Comparison of ENCODE assay signal across 24 cellular contexts in genomic region chr17:51287412-51287811, GRCh38. TPM values are rescaled to one million over a fixed set of nuclear protein-coding genes. Genes with fewer than 3 reads are reported as not detected.
A peak's percentile ranks its signal among the peaks of the same experiment; 100 is the strongest.
DNase-seq lines count a peak whose midpoint lies in the region; ATAC-seq, FAIRE-seq and TF ChIP-seq lines count a peak whose summit lies in the region.
"Had no signal": no experiment of that assay in that cellular context is flagged by ENCODE, and none has a peak within 500 bp of the region (broad histone marks: within the 10 kb centered on the region; RNA-seq: fewer than 3 reads in every experiment).

No MANE protein-coding gene starts in this region.

- CTCF ChIA-PET in activated CD4-positive, alpha-beta T cell treated with anti-CD3 and anti-CD28 coated beads for 36 hours (lab: Charles Lee), result interaction anchor here (0.6 kb wide), 1 partner anchor 188 kb away, joined by 3 read pairs; no protein-coding TSS in a partner anchor
- CTCF ChIA-PET in HEK293T (lab: Yijun Ruan, JAX), result no interaction called here

- DNase-seq in activated CD4-positive, alpha-beta T cell treated with anti-CD3 and anti-CD28 coated beads for 36 hours, result no peak
- DNase-seq in activated CD4-positive, alpha-beta T cell treated with anti-CD3 and anti-CD28 coated beads, Interleukin-2, amount 10 ng/mL, durations not matched to agents 24 days and 14 days, result no peak
- DNase-seq in HTR-8/SVneo (ENCODE audit: insufficient read length, low spot score) (no peak), head of caudate nucleus (peak in 22 of 42 donors; percentile 7 to 80 (median 34)), DMS 273 (lab: John Stamatoyannopoulos, UW; ENCODE audit: unreplicated experiment) (no peak), HEK293T (ENCODE audit: extremely low spot score) (no peak)
- DNase-seq: 8988T; C1 segment of cervical spinal cord; Calu3; CD8-positive, alpha-beta memory T cell; GM23248; HCEC 1CT; MV-4-11; NCI-H1105 treated with DMSO at 0.1 percent for 48 hours; NCI-H2029 treated with DMSO at 0.1 percent for 48 hours; NCI-H2171; NCI-H446; NCI-H526; PC-3; Right ventricle myocardium superior had no signal

- intact Hi-C loops in activated CD4-positive, alpha-beta T cell treated with anti-CD3 and anti-CD28 coated beads for 36 hours (cut with DNase I, micrococcal nuclease), result no loop called here
- intact Hi-C loops in activated CD4-positive, alpha-beta T cell treated with anti-CD3 and anti-CD28 coated beads, Interleukin-2, amount 10 ng/mL, durations not matched to agents 24 days and 14 days (cut with micrococcal nuclease), result no loop called here
- intact Hi-C loops in head of caudate nucleus (cut with DNase I), result no loop called here

- peak; percentile 38 for FAIRE-seq in HTR-8/SVneo (lab: Jason Lieb, UNC)
- FAIRE-seq: G401.6, GM12892, GM18507 had no signal

- no peaks in the 10 kb centered on the region for H3K27me3 Mint-ChIP-seq in activated CD4-positive, alpha-beta T cell treated with anti-CD3 and anti-CD28 coated beads for 36 hours
- no peaks in the 10 kb centered on the region for H3K27me3 Mint-ChIP-seq in activated CD4-positive, alpha-beta T cell treated with anti-CD3 and anti-CD28 coated beads, Interleukin-2, amount 10 ng/mL, durations not matched to agents 24 days and 14 days
- H3K27me3 Mint-ChIP-seq in stimulated activated memory B cell treated with anti-CD40 and anti-IgM and Interleukin-4, amounts not matched to agents 10 μg/mL and 1 μg/mL and 100 μg/mL, for 72 hours, result no peaks in the 10 kb centered on the region
- H3K27me3 Mint-ChIP-seq: CD8-positive, alpha-beta memory T cell had no signal

- no peaks in the 10 kb centered on the region for H3K9me3 Mint-ChIP-seq in activated CD4-positive, alpha-beta T cell treated with anti-CD3 and anti-CD28 coated beads for 36 hours (ENCODE audit: low read depth)
- H3K9me3 Mint-ChIP-seq in activated CD4-positive, alpha-beta T cell treated with anti-CD3 and anti-CD28 coated beads, Interleukin-2, amount 10 ng/mL, durations not matched to agents 24 days and 14 days, result no peaks in the 10 kb centered on the region
- H3K9me3 Mint-ChIP-seq in stimulated activated memory B cell treated with anti-CD40 and anti-IgM and Interleukin-4, amounts not matched to agents 10 μg/mL and 1 μg/mL and 100 μg/mL, for 72 hours, result no peaks in the 10 kb centered on the region
- H3K9me3 Mint-ChIP-seq: CD8-positive, alpha-beta memory T cell had no signal

- H3K4me1 Mint-ChIP-seq in activated CD4-positive, alpha-beta T cell treated with anti-CD3 and anti-CD28 coated beads for 36 hours, result peaks cover 8% of the 10 kb centered on the region
- peaks cover 6% of the 10 kb centered on the region for H3K4me1 Mint-ChIP-seq in activated CD4-positive, alpha-beta T cell treated with anti-CD3 and anti-CD28 coated beads, Interleukin-2, amount 10 ng/mL, durations not matched to agents 24 days and 14 days
- H3K4me1 Mint-ChIP-seq in stimulated activated memory B cell treated with anti-CD40 and anti-IgM and Interleukin-4, amounts not matched to agents 10 μg/mL and 1 μg/mL and 100 μg/mL, for 72 hours, result no peaks in the 10 kb centered on the region

- H3K4me3 Mint-ChIP-seq in activated CD4-positive, alpha-beta T cell treated with anti-CD3 and anti-CD28 coated beads for 36 hours, result no peak overlapping the region
- H3K4me3 Mint-ChIP-seq in activated CD4-positive, alpha-beta T cell treated with anti-CD3 and anti-CD28 coated beads, Interleukin-2, amount 10 ng/mL, durations not matched to agents 24 days and 14 days, result no peak overlapping the region
- no peak overlapping the region for H3K4me3 Mint-ChIP-seq in stimulated activated memory B cell treated with anti-CD40 and anti-IgM and Interleukin-4, amounts not matched to agents 10 μg/mL and 1 μg/mL and 100 μg/mL, for 72 hours
- H3K4me3 Mint-ChIP-seq: CD8-positive, alpha-beta memory T cell had no signal

- POLR2A ChIA-PET in activated CD4-positive, alpha-beta T cell treated with anti-CD3 and anti-CD28 coated beads for 36 hours (lab: Charles Lee), result no interaction called here
- POLR2A ChIA-PET in HEK293T (lab: Yijun Ruan, JAX), result no interaction called here

- peak overlapping the region; percentile 17 for H3K27ac Mint-ChIP-seq in activated CD4-positive, alpha-beta T cell treated with anti-CD3 and anti-CD28 coated beads for 36 hours
- no peak overlapping the region for H3K27ac Mint-ChIP-seq in activated CD4-positive, alpha-beta T cell treated with anti-CD3 and anti-CD28 coated beads, Interleukin-2, amount 10 ng/mL, durations not matched to agents 24 days and 14 days
- H3K27ac Mint-ChIP-seq in stimulated activated memory B cell treated with anti-CD40 and anti-IgM and Interleukin-4, amounts not matched to agents 10 μg/mL and 1 μg/mL and 100 μg/mL, for 72 hours, result peak overlapping the region; percentile 46

- H3K36me3 Mint-ChIP-seq in activated CD4-positive, alpha-beta T cell treated with anti-CD3 and anti-CD28 coated beads for 36 hours (ENCODE audit: low read depth), result peaks cover 46% of the 10 kb centered on the region
- peaks cover 59% of the 10 kb centered on the region for H3K36me3 Mint-ChIP-seq in activated CD4-positive, alpha-beta T cell treated with anti-CD3 and anti-CD28 coated beads, Interleukin-2, amount 10 ng/mL, durations not matched to agents 24 days and 14 days (ENCODE audit: low read depth)
- H3K36me3 Mint-ChIP-seq in stimulated activated memory B cell treated with anti-CD40 and anti-IgM and Interleukin-4, amounts not matched to agents 10 μg/mL and 1 μg/mL and 100 μg/mL, for 72 hours, result peaks cover 80% of the 10 kb centered on the region

- ATAC-seq in activated CD4-positive, alpha-beta T cell treated with anti-CD3 and anti-CD28 coated beads for 36 hours, result no peak
- no peak for ATAC-seq in stimulated activated memory B cell treated with anti-CD40 and anti-IgM and Interleukin-4, amounts not matched to agents 10 μg/mL and 1 μg/mL and 100 μg/mL, for 72 hours
- ATAC-seq: PC-3 had no signal

TF ChIP-seq in HEK293T, 16 proteins besides CTCF, POLR2A, EP300 and RAD21:
- TF ChIP-seq HDGF (IDR thresholded peaks at IDR 0.05; ENCODE audit: borderline replicate concordance), result no peak
- TF ChIP-seq BHLHE40 (IDR thresholded peaks at IDR 0.05; ENCODE audit: borderline replicate concordance), result no peak
- TF ChIP-seq SP1 (IDR thresholded peaks at IDR 0.05), result no peak
- no peak for TF ChIP-seq FOXA1 (IDR thresholded peaks at IDR 0.05)
- TF ChIP-seq, protein P1, sequence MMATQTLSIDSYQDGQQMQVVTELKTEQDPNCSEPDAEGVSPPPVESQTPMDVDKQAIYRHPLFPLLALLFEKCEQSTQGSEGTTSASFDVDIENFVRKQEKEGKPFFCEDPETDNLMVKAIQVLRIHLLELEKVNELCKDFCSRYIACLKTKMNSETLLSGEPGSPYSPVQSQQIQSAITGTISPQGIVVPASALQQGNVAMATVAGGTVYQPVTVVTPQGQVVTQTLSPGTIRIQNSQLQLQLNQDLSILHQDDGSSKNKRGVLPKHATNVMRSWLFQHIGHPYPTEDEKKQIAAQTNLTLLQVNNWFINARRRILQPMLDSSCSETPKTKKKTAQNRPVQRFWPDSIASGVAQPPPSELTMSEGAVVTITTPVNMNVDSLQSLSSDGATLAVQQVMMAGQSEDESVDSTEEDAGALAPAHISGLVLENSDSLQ (IDR thresholded peaks at IDR 0.05), result no peak
- TF ChIP-seq L3MBTL2 (conservative IDR thresholded peaks at IDR 0.05), result no peak
- TF ChIP-seq ELF4 (IDR thresholded peaks at IDR 0.05), result no peak
- TF ChIP-seq CTBP1 (IDR thresholded peaks at IDR 0.05; ENCODE audit: borderline replicate concordance), result no peak
- no peak for TF ChIP-seq ARNT (IDR thresholded peaks at IDR 0.05)
- TF ChIP-seq SUZ12 (IDR thresholded peaks at IDR 0.05), result no peak
- no peak for TF ChIP-seq NFRKB (IDR thresholded peaks at IDR 0.05)
- no peak for TF ChIP-seq LEF1 (IDR thresholded peaks at IDR 0.05; ENCODE audit: borderline replicate concordance)
- TF ChIP-seq ZNF384 (IDR thresholded peaks at IDR 0.05), result no peak
- TF ChIP-seq TARDBP (IDR thresholded peaks at IDR 0.05), result no peak
- no peak for TF ChIP-seq FOXM1 (IDR thresholded peaks at IDR 0.05; ENCODE audit: borderline replicate concordance)
- TF ChIP-seq FOXK2 (IDR thresholded peaks at IDR 0.05), result no peak

RNA-seq across cellular contexts. Expression of gene UTP18, which starts 27.1 kb away (rescaled TPM):
- 10 to 100 TPM; 49.3 to 74.0 TPM for total RNA-seq in activated CD4-positive, alpha-beta T cell treated with anti-CD3 and anti-CD28 coated beads for 36 hours
- 79.9 and 84.5 TPM in 2 replicates for total RNA-seq in activated CD4-positive, alpha-beta T cell treated with anti-CD3 and anti-CD28 coated beads, Interleukin-2, amount 10 ng/mL, durations not matched to agents 24 days and 14 days

RNA-seq across cellular contexts. Expression of gene MBTD1, which starts 27.6 kb away (rescaled TPM):
- 1 to 10 TPM; 8.9 to 9.3 TPM for total RNA-seq in activated CD4-positive, alpha-beta T cell treated with anti-CD3 and anti-CD28 coated beads for 36 hours
- 11.5 and 13.1 TPM in 2 replicates for total RNA-seq in activated CD4-positive, alpha-beta T cell treated with anti-CD3 and anti-CD28 coated beads, Interleukin-2, amount 10 ng/mL, durations not matched to agents 24 days and 14 days

Comparison
In these comparisons a context has a peak if more than half of its experiments do, and no peak if none do; other contexts are left out.
1. DNase-seq: peak in head of caudate nucleus (22 of 42); none in activated CD4-positive, alpha-beta T cell treated with anti-CD3 and anti-CD28 coated beads for 36 hours (single experiment), activated CD4-positive, alpha-beta T cell treated with anti-CD3 and anti-CD28 coated beads, Interleukin-2, amount 10 ng/mL, durations not matched to agents 24 days and 14 days (single experiment), HTR-8/SVneo (single experiment), DMS 273 (single experiment) and HEK293T (single experiment).